ENCODE assay signal across 1 cellular context in the genomic region with DNA sequence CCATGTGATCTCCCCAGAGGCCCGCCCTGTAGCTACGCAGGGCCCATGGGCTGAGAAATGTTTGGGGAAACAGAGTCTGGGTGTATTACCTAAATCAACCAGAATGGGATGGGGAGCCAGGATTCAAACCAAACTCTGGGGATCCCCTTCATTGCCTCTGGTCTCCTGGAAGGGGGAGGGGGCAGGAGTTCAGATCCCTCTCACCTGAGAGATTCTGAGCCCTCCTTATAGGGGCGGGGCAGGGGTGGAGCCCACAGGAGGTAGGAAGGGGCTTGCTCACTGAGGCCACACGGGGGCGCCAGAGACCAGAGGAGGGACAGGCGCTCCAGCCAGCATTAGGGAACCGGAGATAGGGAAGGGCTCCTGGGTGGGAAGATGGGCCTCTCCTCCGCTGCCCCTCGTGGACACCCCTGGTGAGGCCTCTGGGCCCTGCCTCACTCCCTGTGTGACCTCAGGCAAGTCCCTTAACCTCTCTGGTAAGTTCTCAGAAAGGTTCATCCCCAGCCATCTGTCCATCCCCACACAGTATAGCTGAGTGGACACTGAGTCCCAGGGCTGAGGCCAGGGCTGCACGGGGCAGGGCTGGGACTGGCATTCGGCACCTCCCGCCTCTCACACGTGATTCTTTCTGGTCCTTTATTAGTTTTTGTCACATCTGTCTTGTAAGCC.
TF ChIP-seq lines count a peak whose summit lies in the region.

No MANE protein-coding gene starts in this region.

TF ChIP-seq in K562, 482 proteins besides CTCF, POLR2A, EP300 and RAD21 (continues in another document):
- TF ChIP-seq XRCC5 (IDR thresholded peaks at IDR 0.05; ENCODE audit: low read depth, low read length), result peak; percentile 83
- TF ChIP-seq ZNF165 (CRISPR knock-in tag; IDR thresholded peaks at IDR 0.05; ENCODE audit: borderline replicate concordance), result no peak
- TF ChIP-seq HMG20A (CRISPR knock-in tag; conservative IDR thresholded peaks at IDR 0.05), result no peak
- no peak for TF ChIP-seq NELFE (IDR thresholded peaks at IDR 0.05; ENCODE audit: insufficient read depth, insufficient read length)
- TF ChIP-seq ZNF318 (IDR thresholded peaks at IDR 0.05; ENCODE audit: borderline replicate concordance in 1 of 2, low read depth in 1 of 2), result no peak
- TF ChIP-seq HNRNPL (IDR thresholded peaks at IDR 0.05; ENCODE audit: low read depth, low read length), result 0 out of 2 replicates have a peak, but pooled peaks have one; percentile 50
- TF ChIP-seq, protein P1, sequence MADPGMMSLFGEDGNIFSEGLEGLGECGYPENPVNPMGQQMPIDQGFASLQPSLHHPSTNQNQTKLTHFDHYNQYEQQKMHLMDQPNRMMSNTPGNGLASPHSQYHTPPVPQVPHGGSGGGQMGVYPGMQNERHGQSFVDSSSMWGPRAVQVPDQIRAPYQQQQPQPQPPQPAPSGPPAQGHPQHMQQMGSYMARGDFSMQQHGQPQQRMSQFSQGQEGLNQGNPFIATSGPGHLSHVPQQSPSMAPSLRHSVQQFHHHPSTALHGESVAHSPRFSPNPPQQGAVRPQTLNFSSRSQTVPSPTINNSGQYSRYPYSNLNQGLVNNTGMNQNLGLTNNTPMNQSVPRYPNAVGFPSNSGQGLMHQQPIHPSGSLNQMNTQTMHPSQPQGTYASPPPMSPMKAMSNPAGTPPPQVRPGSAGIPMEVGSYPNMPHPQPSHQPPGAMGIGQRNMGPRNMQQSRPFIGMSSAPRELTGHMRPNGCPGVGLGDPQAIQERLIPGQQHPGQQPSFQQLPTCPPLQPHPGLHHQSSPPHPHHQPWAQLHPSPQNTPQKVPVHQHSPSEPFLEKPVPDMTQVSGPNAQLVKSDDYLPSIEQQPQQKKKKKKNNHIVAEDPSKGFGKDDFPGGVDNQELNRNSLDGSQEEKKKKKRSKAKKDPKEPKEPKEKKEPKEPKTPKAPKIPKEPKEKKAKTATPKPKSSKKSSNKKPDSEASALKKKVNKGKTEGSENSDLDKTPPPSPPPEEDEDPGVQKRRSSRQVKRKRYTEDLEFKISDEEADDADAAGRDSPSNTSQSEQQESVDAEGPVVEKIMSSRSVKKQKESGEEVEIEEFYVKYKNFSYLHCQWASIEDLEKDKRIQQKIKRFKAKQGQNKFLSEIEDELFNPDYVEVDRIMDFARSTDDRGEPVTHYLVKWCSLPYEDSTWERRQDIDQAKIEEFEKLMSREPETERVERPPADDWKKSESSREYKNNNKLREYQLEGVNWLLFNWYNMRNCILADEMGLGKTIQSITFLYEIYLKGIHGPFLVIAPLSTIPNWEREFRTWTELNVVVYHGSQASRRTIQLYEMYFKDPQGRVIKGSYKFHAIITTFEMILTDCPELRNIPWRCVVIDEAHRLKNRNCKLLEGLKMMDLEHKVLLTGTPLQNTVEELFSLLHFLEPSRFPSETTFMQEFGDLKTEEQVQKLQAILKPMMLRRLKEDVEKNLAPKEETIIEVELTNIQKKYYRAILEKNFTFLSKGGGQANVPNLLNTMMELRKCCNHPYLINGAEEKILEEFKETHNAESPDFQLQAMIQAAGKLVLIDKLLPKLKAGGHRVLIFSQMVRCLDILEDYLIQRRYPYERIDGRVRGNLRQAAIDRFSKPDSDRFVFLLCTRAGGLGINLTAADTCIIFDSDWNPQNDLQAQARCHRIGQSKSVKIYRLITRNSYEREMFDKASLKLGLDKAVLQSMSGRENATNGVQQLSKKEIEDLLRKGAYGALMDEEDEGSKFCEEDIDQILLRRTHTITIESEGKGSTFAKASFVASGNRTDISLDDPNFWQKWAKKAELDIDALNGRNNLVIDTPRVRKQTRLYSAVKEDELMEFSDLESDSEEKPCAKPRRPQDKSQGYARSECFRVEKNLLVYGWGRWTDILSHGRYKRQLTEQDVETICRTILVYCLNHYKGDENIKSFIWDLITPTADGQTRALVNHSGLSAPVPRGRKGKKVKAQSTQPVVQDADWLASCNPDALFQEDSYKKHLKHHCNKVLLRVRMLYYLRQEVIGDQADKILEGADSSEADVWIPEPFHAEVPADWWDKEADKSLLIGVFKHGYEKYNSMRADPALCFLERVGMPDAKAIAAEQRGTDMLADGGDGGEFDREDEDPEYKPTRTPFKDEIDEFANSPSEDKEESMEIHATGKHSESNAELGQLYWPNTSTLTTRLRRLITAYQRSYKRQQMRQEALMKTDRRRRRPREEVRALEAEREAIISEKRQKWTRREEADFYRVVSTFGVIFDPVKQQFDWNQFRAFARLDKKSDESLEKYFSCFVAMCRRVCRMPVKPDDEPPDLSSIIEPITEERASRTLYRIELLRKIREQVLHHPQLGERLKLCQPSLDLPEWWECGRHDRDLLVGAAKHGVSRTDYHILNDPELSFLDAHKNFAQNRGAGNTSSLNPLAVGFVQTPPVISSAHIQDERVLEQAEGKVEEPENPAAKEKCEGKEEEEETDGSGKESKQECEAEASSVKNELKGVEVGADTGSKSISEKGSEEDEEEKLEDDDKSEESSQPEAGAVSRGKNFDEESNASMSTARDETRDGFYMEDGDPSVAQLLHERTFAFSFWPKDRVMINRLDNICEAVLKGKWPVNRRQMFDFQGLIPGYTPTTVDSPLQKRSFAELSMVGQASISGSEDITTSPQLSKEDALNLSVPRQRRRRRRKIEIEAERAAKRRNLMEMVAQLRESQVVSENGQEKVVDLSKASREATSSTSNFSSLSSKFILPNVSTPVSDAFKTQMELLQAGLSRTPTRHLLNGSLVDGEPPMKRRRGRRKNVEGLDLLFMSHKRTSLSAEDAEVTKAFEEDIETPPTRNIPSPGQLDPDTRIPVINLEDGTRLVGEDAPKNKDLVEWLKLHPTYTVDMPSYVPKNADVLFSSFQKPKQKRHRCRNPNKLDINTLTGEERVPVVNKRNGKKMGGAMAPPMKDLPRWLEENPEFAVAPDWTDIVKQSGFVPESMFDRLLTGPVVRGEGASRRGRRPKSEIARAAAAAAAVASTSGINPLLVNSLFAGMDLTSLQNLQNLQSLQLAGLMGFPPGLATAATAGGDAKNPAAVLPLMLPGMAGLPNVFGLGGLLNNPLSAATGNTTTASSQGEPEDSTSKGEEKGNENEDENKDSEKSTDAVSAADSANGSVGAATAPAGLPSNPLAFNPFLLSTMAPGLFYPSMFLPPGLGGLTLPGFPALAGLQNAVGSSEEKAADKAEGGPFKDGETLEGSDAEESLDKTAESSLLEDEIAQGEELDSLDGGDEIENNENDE (IDR thresholded peaks at IDR 0.05; ENCODE audit: low read depth, low read length), result no peak
- no peak for TF ChIP-seq ZNF431 (CRISPR knock-in tag; IDR thresholded peaks at IDR 0.05)
- no peak for TF ChIP-seq PBX2 (CRISPR knock-in tag; IDR thresholded peaks at IDR 0.05; ENCODE audit: low read depth)
- no peak for TF ChIP-seq PBX2 (tag; conservative IDR thresholded peaks at IDR 0.05; ENCODE audit: low read depth)
- no peak for TF ChIP-seq ZNF133 (CRISPR knock-in tag; IDR thresholded peaks at IDR 0.05)
- TF ChIP-seq TSHZ1 (CRISPR knock-in tag; IDR thresholded peaks at IDR 0.05), result no peak
- no peak for TF ChIP-seq EHMT2 (IDR thresholded peaks at IDR 0.05)
- TF ChIP-seq HMG20B (CRISPR knock-in tag; IDR thresholded peaks at IDR 0.05), result no peak
